In the genomic region with DNA sequence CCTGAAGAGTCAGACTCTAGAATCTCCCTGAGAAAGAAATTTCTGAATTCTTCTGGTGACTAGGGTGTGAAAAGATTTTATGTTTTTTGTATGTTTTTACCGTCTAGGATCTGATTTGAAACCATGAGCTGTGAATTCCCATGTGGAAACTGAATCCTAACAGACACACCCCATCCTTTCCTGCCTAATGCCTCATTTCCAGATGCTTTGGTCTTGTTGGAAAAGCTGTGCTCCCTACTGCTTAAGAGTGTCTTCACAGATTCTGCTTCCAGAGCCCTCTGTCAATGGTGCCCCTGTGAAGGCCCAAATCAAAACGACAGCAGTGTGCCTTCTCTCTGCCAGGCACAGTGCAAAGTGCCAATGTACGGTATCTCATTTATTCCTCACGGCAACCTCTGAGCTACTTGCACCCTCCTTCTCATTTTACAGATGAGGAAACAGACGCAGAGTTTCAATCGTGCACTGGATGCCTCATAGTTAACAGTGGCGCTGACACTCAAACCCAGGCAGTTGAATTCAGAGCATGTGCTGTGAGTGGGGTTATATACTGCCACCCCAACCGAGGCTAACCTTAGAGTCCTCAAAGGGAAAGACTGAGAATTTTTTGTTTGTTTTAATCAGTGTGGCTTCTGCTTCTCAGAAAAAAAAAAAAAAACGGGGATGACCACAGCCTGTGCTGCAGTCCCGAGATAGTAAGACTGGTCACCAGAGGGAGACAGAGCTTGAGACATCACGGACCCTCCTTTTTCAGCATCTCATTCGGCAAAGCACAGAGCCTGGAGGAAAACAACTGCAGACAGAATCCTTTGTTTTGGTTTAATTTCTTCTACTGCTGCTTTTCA, we compare ENCODE assay signal across 8 cellular contexts.
DNase-seq lines count a peak whose midpoint lies in the region; ATAC-seq and TF ChIP-seq lines count a peak whose summit lies in the region.

No MANE protein-coding gene starts in this region.

- no peaks in the 10 kb centered on the region for H3K9me3 Mint-ChIP-seq in mesothelial cell of epicardium

- H3K4me1 ChIP-seq in BE2C: no peaks in the 10 kb centered on the region; the same call in 1 of the 2 replicates

- H3K36me3 Mint-ChIP-seq in mesothelial cell of epicardium: no peaks in the 10 kb centered on the region

- TF ChIP-seq CTCF in BE2C (IDR thresholded peaks at IDR 0.05; ENCODE audit: low read depth, low read length): peak; percentile 81
- peak; percentile 56 for TF ChIP-seq CTCF in mesothelial cell of epicardium (IDR thresholded peaks at IDR 0.05; ENCODE audit: unreplicated experiment)

- H3K4me3 ChIP-seq in BE2C (ENCODE audit: low read depth, low read length): no peak overlapping the region

- H3K27ac Mint-ChIP-seq in mesothelial cell of epicardium: peak overlapping the region; percentile 74

- peaks cover 51% of the 10 kb centered on the region for H3K4me1 Mint-ChIP-seq in mesothelial cell of epicardium

- DNase-seq in BE2C (peak; percentile 55), NCI-H82 (lab: John Stamatoyannopoulos, UW) (peak; percentile 68), ecto neural progenitor cell (ENCODE audit: low spot score) (peak; percentile 61), mesothelial cell of epicardium (ENCODE audit: low spot score in 2 of 2, unreplicated experiment in 2 of 2) (no peak), KG1 (lab: John Stamatoyannopoulos, UW) (no peak)

- ATAC-seq in GM21367 (IDR thresholded peaks at IDR 0.05; ENCODE audit: unreplicated experiment) (peak; percentile 54), GM19455 (IDR thresholded peaks at IDR 0.05; ENCODE audit: unreplicated experiment) (no peak), HG03025 (IDR thresholded peaks at IDR 0.05; ENCODE audit: low FRiP score, unreplicated experiment) (no peak)

- no peaks in the 10 kb centered on the region for H3K36me3 ChIP-seq in BE2C

- H3K27me3 Mint-ChIP-seq in mesothelial cell of epicardium (ENCODE audit: low read depth): no peaks in the 10 kb centered on the region

- no peaks in the 10 kb centered on the region for H3K27me3 ChIP-seq in BE2C

- H3K4me3 Mint-ChIP-seq in mesothelial cell of epicardium: peak overlapping the region; percentile 1

- H3K9me3 ChIP-seq in BE2C: no peaks in the 10 kb centered on the region

Comparison
In these comparisons a context has a peak if more than half of its experiments do, and no peak if none do; other contexts are left out.
1. DNase-seq: peak in BE2C (single experiment), NCI-H82 (single experiment) and ecto neural progenitor cell (single experiment); none in mesothelial cell of epicardium (0 of 2) and KG1 (single experiment).